ENCODE assay signal across 23 cellular contexts in the genomic region with DNA sequence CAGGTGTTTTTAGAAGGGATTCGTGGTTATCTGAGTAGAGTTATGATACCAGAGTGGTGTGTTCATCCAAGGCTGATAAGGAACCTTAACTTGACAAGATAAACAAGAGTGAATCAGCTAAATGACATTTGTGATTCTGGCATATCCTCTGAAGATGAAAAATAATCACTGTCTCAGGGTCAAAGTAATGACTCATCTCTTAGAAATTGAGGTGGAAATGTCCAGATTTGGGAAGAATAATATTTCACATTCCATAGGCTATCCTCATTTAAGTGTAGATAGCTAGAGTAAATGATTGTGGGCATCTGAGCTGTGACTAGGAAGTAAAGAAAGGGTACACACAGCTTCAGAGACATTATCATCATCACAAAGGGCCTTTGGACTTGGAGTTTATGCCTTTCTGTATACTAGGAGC.
DNase-seq lines count a peak whose midpoint lies in the region; ATAC-seq, FAIRE-seq and TF ChIP-seq lines count a peak whose summit lies in the region.
"Had no signal": no experiment of that assay in that cellular context is flagged by ENCODE, and none has a peak within 500 bp of the region (broad histone marks: within the 10 kb centered on the region; RNA-seq: fewer than 3 reads in every experiment).

No MANE protein-coding gene starts in this region.

- H3K27me3 Mint-ChIP-seq in osteocyte (ENCODE audit: unreplicated experiment): no peaks in the 10 kb centered on the region
- H3K27me3 Mint-ChIP-seq in activated T-cell treated with anti-CD3 and anti-CD28 coated beads, Interleukin-2, amount 50 U/mL, for 72 hours (ENCODE audit: low read depth): no peaks in the 10 kb centered on the region
- H3K27me3 Mint-ChIP-seq: activated CD4-positive, alpha-beta memory T cell treated with anti-CD3 and anti-CD28 coated beads for 36 hours; T-helper 17 cell had no signal

- ATAC-seq in activated T-cell treated with anti-CD3 and anti-CD28 coated beads, Interleukin-2, amount 50 U/mL, for 72 hours (replicated peaks in 1 of 2): no peak
- ATAC-seq: right lobe of liver, T-helper 17 cell had no signal

- H3K27ac Mint-ChIP-seq in osteocyte (ENCODE audit: unreplicated experiment): peak overlapping the region; percentile 35
- no peak overlapping the region for H3K27ac Mint-ChIP-seq in activated T-cell treated with anti-CD3 and anti-CD28 coated beads, Interleukin-2, amount 50 U/mL, for 72 hours
- H3K27ac Mint-ChIP-seq: activated CD4-positive, alpha-beta memory T cell treated with anti-CD3 and anti-CD28 coated beads for 36 hours; brain; T-helper 17 cell had no signal

- FAIRE-seq in RCC 7860 (lab: Jason Lieb, UNC): peak; percentile 66
- FAIRE-seq: G401.6 had no signal

- no peak overlapping the region for H3K4me3 Mint-ChIP-seq in osteocyte (ENCODE audit: unreplicated experiment)
- no peak overlapping the region for H3K4me3 Mint-ChIP-seq in activated T-cell treated with anti-CD3 and anti-CD28 coated beads, Interleukin-2, amount 50 U/mL, for 72 hours
- H3K4me3 Mint-ChIP-seq: activated CD4-positive, alpha-beta memory T cell treated with anti-CD3 and anti-CD28 coated beads for 36 hours; brain; T-helper 17 cell had no signal

- H3K4me1 Mint-ChIP-seq in osteocyte (ENCODE audit: unreplicated experiment): peaks cover 60% of the 10 kb centered on the region
- H3K4me1 Mint-ChIP-seq in activated T-cell treated with anti-CD3 and anti-CD28 coated beads, Interleukin-2, amount 50 U/mL, for 72 hours (ENCODE audit: low read depth): peaks cover 15% of the 10 kb centered on the region
- H3K4me1 Mint-ChIP-seq: T-helper 17 cell had no signal

- TF ChIP-seq CTCF in fibroblast of mammary gland (conservative IDR thresholded peaks at IDR 0.05; ENCODE audit: control insufficient read depth, insufficient read depth, low read depth, low read length) (no peak), osteocyte (IDR thresholded peaks at IDR 0.05) (no peak)

- no peaks in the 10 kb centered on the region for H3K9me3 Mint-ChIP-seq in osteocyte (ENCODE audit: unreplicated experiment)
- H3K9me3 Mint-ChIP-seq in activated T-cell treated with anti-CD3 and anti-CD28 coated beads, Interleukin-2, amount 50 U/mL, for 72 hours: no peaks in the 10 kb centered on the region
- H3K9me3 Mint-ChIP-seq: activated CD4-positive, alpha-beta memory T cell treated with anti-CD3 and anti-CD28 coated beads for 36 hours; brain had no signal

- H3K4me3 ChIP-seq in fibroblast of mammary gland (ENCODE audit: control insufficient read depth, low read depth, low read length): no peak overlapping the region
- H3K4me3 ChIP-seq: coronary artery, left ventricle myocardium inferior, right lobe of liver had no signal

- DNase-seq in ELR (ENCODE audit: low read depth): peak; percentile 64
- DNase-seq in RCC 7860 (ENCODE audit: low spot score): peak; percentile 78
- peak; percentile 31 for DNase-seq in fibroblast of mammary gland (ENCODE audit: low read depth)
- DNase-seq in osteocyte (ENCODE audit: extremely low spot score, unreplicated experiment): no peak
- DNase-seq in NCI-H1048 (lab: John Stamatoyannopoulos, UW): no peak
- DNase-seq in NCI-H2227 treated with DMSO at 0.1 percent for 48 hours (lab: John Stamatoyannopoulos, UW): no peak
- DNase-seq in activated T-cell treated with anti-CD3 and anti-CD28 coated beads, Interleukin-2, amount 50 U/mL, for 72 hours: no peak
- no peak for DNase-seq in NCI-H774 (lab: John Stamatoyannopoulos, UW)
- DNase-seq: activated CD4-positive, alpha-beta memory T cell treated with anti-CD3 and anti-CD28 coated beads for 36 hours; activated naive CD4-positive, alpha-beta T cell treated with anti-CD3 and anti-CD28 coated beads, Interleukin-2, amount 50 U/mL, for 16 hours; activated T-cell treated with anti-CD3 and anti-CD28 coated beads, Interleukin-2, amount 50 U/mL, for 1 hour; left ventricle myocardium inferior; MV-4-11; NCI-H2029; NCI-H524; occipital lobe; right lobe of liver; SIG-M5; stimulated activated CD4-positive, alpha-beta T cell treated with anti-CD3 and anti-CD28 coated beads, Interleukin-2, amount 100 ng/mL, for 48 hours; T-helper 17 cell had no signal

- no peaks in the 10 kb centered on the region for H3K36me3 Mint-ChIP-seq in osteocyte (ENCODE audit: unreplicated experiment)
- no peaks in the 10 kb centered on the region for H3K36me3 Mint-ChIP-seq in activated T-cell treated with anti-CD3 and anti-CD28 coated beads, Interleukin-2, amount 50 U/mL, for 72 hours (ENCODE audit: insufficient read depth in 2 of 2)
- H3K36me3 Mint-ChIP-seq: activated CD4-positive, alpha-beta memory T cell treated with anti-CD3 and anti-CD28 coated beads for 36 hours; brain had no signal

Comparison
In these comparisons a context has a peak if more than half of its experiments do, and no peak if none do; other contexts are left out.
1. DNase-seq: peak in ELR (single experiment), RCC 7860 (single experiment) and fibroblast of mammary gland (single experiment); none in osteocyte (single experiment), NCI-H1048 (single experiment), NCI-H2227 treated with DMSO at 0.1 percent for 48 hours (single experiment), activated T-cell treated with anti-CD3 and anti-CD28 coated beads, Interleukin-2, amount 50 U/mL, for 72 hours (0 of 2) and NCI-H774 (single experiment).